Comparison of ENCODE assay signal across 1 cellular context in genomic region chr2:151638188-151638933, GRCh38.
A peak's percentile ranks its signal among the peaks of the same experiment; 100 is the strongest.
TF ChIP-seq lines count a peak whose summit lies in the region.

No MANE protein-coding gene starts in this region.

TF ChIP-seq in HepG2, 621 proteins besides CTCF, POLR2A, EP300 and RAD21 (continued from another document and continues in another):
- TF ChIP-seq HOMEZ (CRISPR knock-in tag; IDR thresholded peaks at IDR 0.05; ENCODE audit: low read depth) (0 out of 2 replicates have a peak, but pooled peaks have one; percentile 40), DMAP1 (CRISPR knock-in tag; IDR thresholded peaks at IDR 0.05) (no peak), ZNF644 (CRISPR knock-in tag; IDR thresholded peaks at IDR 0.05; ENCODE audit: low read depth) (0 out of 2 replicates have a peak, but pooled peaks have one; percentile 12), RFXANK (CRISPR knock-in tag; IDR thresholded peaks at IDR 0.05) (no peak), CREM (IDR thresholded peaks at IDR 0.05) (0 out of 2 replicates have a peak, but pooled peaks have one; percentile 29), CREM (CRISPR knock-in tag; IDR thresholded peaks at IDR 0.05) (no peak), SALL1 (CRISPR knock-in tag; IDR thresholded peaks at IDR 0.05) (peak; percentile 79; the same call in 1 of the 2 replicates), ARID5B (CRISPR knock-in tag; IDR thresholded peaks at IDR 0.05) (peak; percentile 76), MIER2 (CRISPR knock-in tag; IDR thresholded peaks at IDR 0.05) (no peak), ATF1 (CRISPR knock-in tag; IDR thresholded peaks at IDR 0.05) (peak; percentile 46; the same call in 1 of the 2 replicates), HMGXB4 (CRISPR knock-in tag; IDR thresholded peaks at IDR 0.05; ENCODE audit: borderline replicate concordance in 1 of 2, low read depth in 1 of 2) (peak in 1 of 2 experiments; percentile 21; a peak in 1 of 4 replicates), KDM1A (CRISPR knock-in tag; IDR thresholded peaks at IDR 0.05) (no peak), GRHL1 (CRISPR knock-in tag; conservative IDR thresholded peaks at IDR 0.05) (no peak), ZNF574 (CRISPR knock-in tag; IDR thresholded peaks at IDR 0.05) (peak; percentile 38; the same call in 1 of the 2 replicates), ZNF317 (CRISPR knock-in tag; IDR thresholded peaks at IDR 0.05) (0 out of 2 replicates have a peak, but pooled peaks have one; percentile 39), ZNF710 (CRISPR knock-in tag; IDR thresholded peaks at IDR 0.05; ENCODE audit: borderline replicate concordance) (peak; percentile 25; the same call in 1 of the 2 replicates), NR2C2 (CRISPR knock-in tag; IDR thresholded peaks at IDR 0.05; ENCODE audit: borderline replicate concordance) (0 out of 2 replicates have a peak, but pooled peaks have one; percentile 15), HDAC1 (CRISPR knock-in tag; IDR thresholded peaks at IDR 0.05) (peak; percentile 70; the same call in 1 of the 2 replicates), ARNTL (CRISPR knock-in tag; IDR thresholded peaks at IDR 0.05) (peak; percentile 88), ELF3 (CRISPR knock-in tag; IDR thresholded peaks at IDR 0.05) (peak; percentile 46; the same call in 1 of the 2 replicates), RAD51 (IDR thresholded peaks at IDR 0.05; ENCODE audit: borderline replicate concordance) (0 out of 2 replicates have a peak, but pooled peaks have one; percentile 25), MEF2D (CRISPR knock-in tag; IDR thresholded peaks at IDR 0.05) (0 out of 2 replicates have a peak, but pooled peaks have one; percentile 41), PATZ1 (CRISPR knock-in tag; IDR thresholded peaks at IDR 0.05) (0 out of 2 replicates have a peak, but pooled peaks have one; percentile 18), FOXA3 (CRISPR knock-in tag; IDR thresholded peaks at IDR 0.05) (peak; percentile 76), LCORL (IDR thresholded peaks at IDR 0.05) (no peak), LCORL (CRISPR knock-in tag; IDR thresholded peaks at IDR 0.05) (peak; percentile 76; the same call in 1 of the 2 replicates), MYC (CRISPR knock-in tag; IDR thresholded peaks at IDR 0.05; ENCODE audit: borderline replicate concordance) (0 out of 2 replicates have a peak, but pooled peaks have one; percentile 33), CBFB (CRISPR knock-in tag; IDR thresholded peaks at IDR 0.05) (no peak), MEIS1 (CRISPR knock-in tag; IDR thresholded peaks at IDR 0.05; ENCODE audit: borderline replicate concordance) (0 out of 2 replicates have a peak, but pooled peaks have one; percentile 52), PHF8 (CRISPR knock-in tag; IDR thresholded peaks at IDR 0.05) (no peak), ZNF816 (CRISPR knock-in tag; IDR thresholded peaks at IDR 0.05; ENCODE audit: borderline replicate concordance) (peak; percentile 80; the same call in 1 of the 2 replicates), MNT (IDR thresholded peaks at IDR 0.05) (peak; percentile 69), ZNF841 (CRISPR knock-in tag; IDR thresholded peaks at IDR 0.05; ENCODE audit: borderline replicate concordance) (no peak), DNMT3B (CRISPR knock-in tag; conservative IDR thresholded peaks at IDR 0.05) (no peak), ZFP82 (CRISPR knock-in tag; IDR thresholded peaks at IDR 0.05; ENCODE audit: borderline replicate concordance) (peak; percentile 58; the same call in 1 of the 2 replicates), BHLHE40 (IDR thresholded peaks at IDR 0.05; ENCODE audit: low read length) (peak; percentile 89), MAX (IDR thresholded peaks at IDR 0.05) (peak; percentile 87), POGZ (CRISPR knock-in tag; IDR thresholded peaks at IDR 0.05) (peak; percentile 63), TFE3 (CRISPR knock-in tag; IDR thresholded peaks at IDR 0.05) (peak; percentile 53; the same call in 1 of the 2 replicates), CREB1 (IDR thresholded peaks at IDR 0.05) (no peak), CREB1 (CRISPR knock-in tag; IDR thresholded peaks at IDR 0.05) (peak; percentile 53; the same call in 1 of the 2 replicates)
